10 cellular contexts compared by ENCODE assay signal in genomic region chr5:34022131-34022705, GRCh38. TPM values are rescaled to one million over a fixed set of nuclear protein-coding genes. Genes with fewer than 3 reads are reported as not detected.
DNase-seq lines count a peak whose midpoint lies in the region; ATAC-seq lines count a peak whose summit lies in the region.
"Had no signal": no experiment of that assay in that cellular context is flagged by ENCODE, and none has a peak within 500 bp of the region (broad histone marks: within the 10 kb centered on the region; RNA-seq: fewer than 3 reads in every experiment).

No MANE protein-coding gene starts in this region.

- no peaks in the 10 kb centered on the region for H3K27me3 Mint-ChIP-seq in activated naive CD8-positive, alpha-beta T cell

- no peaks in the 10 kb centered on the region for H3K9me3 Mint-ChIP-seq in activated naive CD8-positive, alpha-beta T cell (ENCODE audit: low read depth)

- peaks cover 23% of the 10 kb centered on the region for H3K4me1 Mint-ChIP-seq in activated naive CD8-positive, alpha-beta T cell (ENCODE audit: low read depth)

- H3K9me3 ChIP-seq in subcutaneous abdominal adipose tissue (ENCODE audit: control insufficient read depth in 5 of 5, low read length in 5 of 5) = no peaks in the 10 kb centered on the region

- H3K4me3 ChIP-seq in subcutaneous abdominal adipose tissue (ENCODE audit: low read depth in 1 of 5, low read length in 5 of 5) = no peak overlapping the region

- no peaks in the 10 kb centered on the region for H3K27me3 ChIP-seq in subcutaneous abdominal adipose tissue (ENCODE audit: control insufficient read depth in 5 of 5, insufficient read depth in 4 of 5, low read length in 5 of 5)

- H3K36me3 Mint-ChIP-seq in activated naive CD8-positive, alpha-beta T cell = peaks cover 16% of the 10 kb centered on the region

- peak overlapping the region; percentile 92 for H3K27ac Mint-ChIP-seq in activated naive CD8-positive, alpha-beta T cell

- no peak overlapping the region for H3K9ac ChIP-seq in subcutaneous abdominal adipose tissue (ENCODE audit: low read length in 5 of 5)

- peak; percentile 8 to 17 for DNase-seq in stimulated activated CD4-positive, alpha-beta T cell treated with anti-CD3 and anti-CD28 coated beads, Interleukin-12 subunit alpha, Interleukin-12 subunit beta, amount 100 ng/mL, for 24 hours (ENCODE audit: low read depth in 2 of 2)
- no peak for DNase-seq in stimulated activated CD4-positive, alpha-beta T cell treated with anti-CD3 and anti-CD28 coated beads, Interleukin-4, amount 100 ng/mL, for 1 hour
- DNase-seq in iPS-NIHi11 (ENCODE audit: low spot score) = no peak
- DNase-seq in posterior vena cava (ENCODE audit: low spot score) = no peak
- DNase-seq in central memory CD4-positive, alpha-beta T cell = no peak
- DNase-seq: left cardiac atrium had no signal

- intact Hi-C loops in posterior vena cava (cut with DNase I) = no loop called here

- H3K27ac ChIP-seq in subcutaneous abdominal adipose tissue (ENCODE audit: low read depth, low read length) = peak overlapping the region; percentile 33

- peaks cover 0 to 4% (median 0%) of the 10 kb centered on the region in 5 donors for H3K36me3 ChIP-seq in subcutaneous abdominal adipose tissue (ENCODE audit: control insufficient read depth in 5 of 5, insufficient read depth in 5 of 5, low read length in 5 of 5)

- H3K4me1 ChIP-seq in subcutaneous abdominal adipose tissue (ENCODE audit: control insufficient read depth in 5 of 5, insufficient read depth in 5 of 5, low read length in 5 of 5) = peaks cover 0 to 18% (median 7%) of the 10 kb centered on the region in 5 donors

- peak; percentile 84 for ATAC-seq in HG03135 (IDR thresholded peaks at IDR 0.05; ENCODE audit: unreplicated experiment)

- peak overlapping the region; percentile 48 for H3K4me3 Mint-ChIP-seq in activated naive CD8-positive, alpha-beta T cell

RNA-seq across cellular contexts. Expression of gene AMACR, which starts 14.4 kb away (rescaled TPM):
- total RNA-seq in posterior vena cava = 1 to 10 TPM; 6.4 to 9.4 TPM

RNA-seq across cellular contexts. Expression of gene C1QTNF3, which starts 20.8 kb away (rescaled TPM):
- total RNA-seq in posterior vena cava = 10 to 100 TPM; 11.9 to 31.3 TPM

RNA-seq across cellular contexts. Expression of gene SLC45A2, which starts 37.7 kb away (rescaled TPM):
- not detected for total RNA-seq in posterior vena cava
- total RNA-seq: T-helper 1 cell treated with Interleukin-12 subunit alpha and Interleukin-12 subunit beta and Interleukin-4 antibody, amounts not matched to agents 30 ng/mL and 1 ng/mL, for 36 hours had no signal

Comparison
In these comparisons a context has a peak if more than half of its experiments do, and no peak if none do; other contexts are left out.
1. DNase-seq: peak in stimulated activated CD4-positive, alpha-beta T cell treated with anti-CD3 and anti-CD28 coated beads, Interleukin-12 subunit alpha, Interleukin-12 subunit beta, amount 100 ng/mL, for 24 hours (2 of 2); none in stimulated activated CD4-positive, alpha-beta T cell treated with anti-CD3 and anti-CD28 coated beads, Interleukin-4, amount 100 ng/mL, for 1 hour (single experiment), iPS-NIHi11 (single experiment), posterior vena cava (single experiment) and central memory CD4-positive, alpha-beta T cell (single experiment).